In the genomic region with DNA sequence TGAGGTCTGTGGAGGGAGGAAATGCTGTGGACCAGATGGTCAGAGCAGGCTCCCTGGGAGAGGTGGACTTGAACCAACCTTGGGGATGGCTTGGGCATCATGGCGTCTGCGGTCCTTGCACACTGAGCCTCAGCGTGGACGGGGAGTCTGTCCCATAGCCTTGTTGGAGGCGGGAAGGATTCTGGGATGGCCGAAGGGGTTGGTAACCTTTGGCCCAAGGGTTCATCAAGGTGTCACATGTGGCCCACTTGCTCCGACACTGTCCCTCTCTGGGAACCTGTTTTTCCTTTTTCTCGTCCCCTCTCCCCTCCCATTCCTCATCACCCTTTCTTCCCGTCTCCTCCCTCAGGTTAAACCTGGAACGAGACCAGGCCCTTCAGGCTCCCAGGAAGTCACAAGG, we compare ENCODE assay signal across 3 cellular contexts.
"Had no signal": no experiment of that assay in that cellular context is flagged by ENCODE, and none has a peak within 500 bp of the region (broad histone marks: within the 10 kb centered on the region; RNA-seq: fewer than 3 reads in every experiment).

No MANE protein-coding gene starts in this region.

- DNase-seq: GDM1, GF-D8 had no signal

- ATAC-seq: GM12878 had no signal

- H3K4me3 ChIP-seq: GM12878 had no signal
